In the genomic region with DNA sequence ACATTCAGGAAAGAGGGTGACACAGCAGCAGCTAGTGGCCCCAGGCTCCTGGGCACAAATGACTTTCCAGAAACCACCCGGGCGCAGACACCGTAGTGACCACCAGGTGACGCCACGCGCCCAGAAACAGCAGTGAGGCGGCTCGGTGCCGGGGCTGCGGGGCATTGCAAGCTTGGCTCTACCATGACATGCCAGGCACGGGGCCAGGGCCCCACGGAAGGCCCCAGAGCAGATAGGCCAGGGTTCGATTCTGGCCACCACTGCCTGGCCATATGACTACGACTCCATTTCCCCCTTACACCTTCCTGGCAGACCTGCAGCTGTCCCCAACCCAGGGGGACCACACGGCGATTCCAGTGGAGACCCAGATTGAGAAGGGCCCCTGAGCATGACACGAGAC, we compare ENCODE assay signal across 8 cellular contexts. TPM values are rescaled to one million over a fixed set of nuclear protein-coding genes. Genes with fewer than 3 reads are reported as not detected.
DNase-seq lines count a peak whose midpoint lies in the region; ATAC-seq and TF ChIP-seq lines count a peak whose summit lies in the region.

No MANE protein-coding gene starts in this region.

- POLR2A ChIA-PET in CD4-positive, alpha-beta T cell (lab: Charles Lee), result interaction anchor here (0.7 to 1.5 kb wide), 3 partner anchors 13 to 41 kb away, joined by 3 to 7 read pairs (median 6); a partner anchor contains a TSS

- TF ChIP-seq POLR2A in lower leg skin (IDR thresholded peaks at IDR 0.05), result no peak

- WGBS in lower leg skin, 2 donors, result 19 to 57% methylated on average over 4 to 12 of the region's 17 CpGs

- peaks cover 10% of the 10 kb centered on the region for H3K27me3 ChIP-seq in CD4-positive, alpha-beta T cell (ENCODE audit: control insufficient read depth, insufficient read depth, low read length)

- H3K9me3 Mint-ChIP-seq in CD4-positive, alpha-beta T cell, result no peaks in the 10 kb centered on the region
- H3K9me3 Mint-ChIP-seq in HFFc6, result no peaks in the 10 kb centered on the region

- no peak overlapping the region for H3K27ac Mint-ChIP-seq in CD4-positive, alpha-beta T cell
- peak overlapping the region; percentile 65 for H3K27ac Mint-ChIP-seq in HFFc6

- no peaks in the 10 kb centered on the region for H3K36me3 Mint-ChIP-seq in CD4-positive, alpha-beta T cell (ENCODE audit: low read depth)
- peaks cover 2% of the 10 kb centered on the region; the same call in 1 of the 2 replicates for H3K36me3 Mint-ChIP-seq in HFFc6 (ENCODE audit: low read depth)

- H3K9me3 ChIP-seq in CD4-positive, alpha-beta T cell (ENCODE audit: control insufficient read depth, low read length), result no peaks in the 10 kb centered on the region

- no peak overlapping the region for H3K4me3 Mint-ChIP-seq in CD4-positive, alpha-beta T cell
- no peak overlapping the region for H3K4me3 Mint-ChIP-seq in HFFc6

- CTCF ChIA-PET in CD4-positive, alpha-beta T cell (lab: Charles Lee), result interaction anchor here (0.6 to 6.3 kb wide), 16 partner anchors 8 to 296 kb away, joined by 3 to 105 read pairs (median 6); a partner anchor contains a TSS

- peaks cover 34% of the 10 kb centered on the region for H3K27me3 Mint-ChIP-seq in CD4-positive, alpha-beta T cell
- no peaks in the 10 kb centered on the region; the same call in none of the 2 replicates for H3K27me3 Mint-ChIP-seq in HFFc6 (ENCODE audit: insufficient read depth)

- no peak overlapping the region for H3K27ac ChIP-seq in CD4-positive, alpha-beta T cell (ENCODE audit: low read depth, low read length)

- peak; percentile 99 for ATAC-seq in CD4-positive, alpha-beta T cell (ENCODE audit: poor library complexity)
- ATAC-seq in HG02973 (IDR thresholded peaks at IDR 0.05; ENCODE audit: unreplicated experiment), result no peak

- intact Hi-C loops in CD4-positive, alpha-beta T cell (cut with DNase I, micrococcal nuclease), result loop anchor here (1.0 kb wide), 2 partner anchors 32 to 116 kb away; no protein-coding TSS in a partner anchor
- intact Hi-C loops in lower leg skin (cut with DNase I; ENCODE audit: low total_unique reads), result loop anchor here (2.0 kb wide), 1 partner anchor 31 kb away; no protein-coding TSS in a partner anchor

- TF ChIP-seq CTCF in CD4-positive, alpha-beta T cell (IDR thresholded peaks at IDR 0.05), result peak; percentile 88
- TF ChIP-seq CTCF in HFFc6 (IDR thresholded peaks at IDR 0.05) (peak; percentile 99), choroid plexus epithelial cell (conservative IDR thresholded peaks at IDR 0.05; ENCODE audit: low read depth, low read length) (peak; percentile 94), lower leg skin (IDR thresholded peaks at IDR 0.05) (peak in 2 of 3 donors; percentile 47 to 95)

- H3K4me3 ChIP-seq in choroid plexus epithelial cell (ENCODE audit: low read depth, low read length) (no peak overlapping the region), lower leg skin (ENCODE audit: low read depth, poor library complexity, severe bottlenecking) (no peak overlapping the region)

- no peaks in the 10 kb centered on the region for H3K4me1 Mint-ChIP-seq in CD4-positive, alpha-beta T cell (ENCODE audit: low read depth)
- peaks cover 42% of the 10 kb centered on the region for H3K4me1 Mint-ChIP-seq in HFFc6 (ENCODE audit: low read depth)

- DNase-seq in CD4-positive, alpha-beta T cell, result peak; percentile 71 to 87 (median 79)
- DNase-seq in HFFc6 (peak; percentile 73), NCI-H748 (lab: John Stamatoyannopoulos, UW; ENCODE audit: unreplicated experiment) (peak; percentile 53), choroid plexus epithelial cell (ENCODE audit: low read depth) (peak; percentile 74), lower leg skin (ENCODE audit: low spot score in 2 of 2) (peak; percentile 84 to 97)
- DNase-seq in activated CD4-positive, alpha-beta T cell treated with anti-CD3 and anti-CD28 coated beads, Interleukin-2, amount 50 U/mL, for 1 hour, result peak; percentile 85
- DNase-seq in stimulated activated CD4-positive, alpha-beta T cell treated with anti-CD3 and anti-CD28 coated beads, TNF-alpha, amount 100 ng/mL, for 4 hours (ENCODE audit: low read depth in 3 of 3), result peak; percentile 71 to 78 (median 72)

RNA-seq across cellular contexts. Expression of a gene that starts 6.7 kb away (rescaled TPM):
- total RNA-seq in CD4-positive, alpha-beta T cell, result under 1 TPM; 0.33 to 0.34 TPM
- total RNA-seq in HFFc6 (2021; fragmentation: NEBNext Ultra II Directional; extraction: Animal tissue kit (Norgen Biotek cat#: 25700)), result 10 to 100 TPM; 54.9 to 65.8 (median 60.0) TPM
- total RNA-seq in lower leg skin, result 10 to 100 TPM; 38.6 to 45.9 (median 43.6) TPM

RNA-seq across cellular contexts. Expression of a gene that starts 12.1 kb away (rescaled TPM):
- total RNA-seq in CD4-positive, alpha-beta T cell, result 1 to 10 TPM; 4.8 to 5.1 TPM
- 10 to 100 TPM; 40.3 to 53.1 (median 44.0) TPM for total RNA-seq in HFFc6 (2021; fragmentation: NEBNext Ultra II Directional; extraction: Animal tissue kit (Norgen Biotek cat#: 25700))
- total RNA-seq in lower leg skin, result 10 to 100 TPM in 3 of 4 donors, 1 to 10 TPM in 1; 6.3 to 12.0 (median 10.4) TPM

RNA-seq across cellular contexts. Expression of a gene that starts 12.3 kb away (rescaled TPM):
- 10 to 100 TPM; 14.1 to 17.1 TPM for total RNA-seq in CD4-positive, alpha-beta T cell
- total RNA-seq in HFFc6 (2021; fragmentation: NEBNext Ultra II Directional; extraction: Animal tissue kit (Norgen Biotek cat#: 25700)), result 100 to 1,000 TPM in 2 of 6 experiments, 10 to 100 TPM in 4; 92.3 to 104 (median 96.9) TPM
- 10 to 100 TPM; 46.8 to 84.8 (median 61.0) TPM for total RNA-seq in lower leg skin

RNA-seq across cellular contexts. Expression of a gene that starts 12.3 kb away (rescaled TPM):
- total RNA-seq in CD4-positive, alpha-beta T cell, result 1 to 10 TPM; 4.1 TPM
- 10 to 100 TPM; 18.9 to 24.7 (median 19.8) TPM for total RNA-seq in HFFc6 (2021; fragmentation: NEBNext Ultra II Directional; extraction: Animal tissue kit (Norgen Biotek cat#: 25700))
- total RNA-seq in lower leg skin, result 1 to 10 TPM; 1.1 to 6.0 (median 3.0) TPM

Comparison
In these comparisons a context has a peak if more than half of its experiments do, and no peak if none do; other contexts are left out.
1. RNA of a gene that starts 6.7 kb away (total RNA-seq): 54.9 to 65.8 TPM in HFFc6 and 38.6 to 45.9 TPM in lower leg skin; 0.33 to 0.34 TPM in CD4-positive, alpha-beta T cell; every median in the first group is over 10 times any median in the second.
2. Peak in every context shown above with its lines, with median percentiles within 50 percentile points of each other: DNase-seq and CTCF ChIP-seq.